1 cellular context compared by ENCODE assay signal in genomic region chr7:155805826-155806095, GRCh38.
TF ChIP-seq lines count a peak whose summit lies in the region.

No MANE protein-coding gene starts in this region.

TF ChIP-seq in IMR-90, 13 proteins besides CTCF, POLR2A, EP300 and RAD21:
- TF ChIP-seq MAFK (IDR thresholded peaks at IDR 0.05; ENCODE audit: low read depth, low read length) (no peak), RCOR1 (IDR thresholded peaks at IDR 0.05; ENCODE audit: insufficient replicate concordance, low read length) (no peak), USF2 (IDR thresholded peaks at IDR 0.05; ENCODE audit: low read depth, low read length) (no peak)
TF ChIP-seq in IMR-90: peak in this region for 0.
